ENCODE assay signal across 1 cellular context in the genomic region with DNA sequence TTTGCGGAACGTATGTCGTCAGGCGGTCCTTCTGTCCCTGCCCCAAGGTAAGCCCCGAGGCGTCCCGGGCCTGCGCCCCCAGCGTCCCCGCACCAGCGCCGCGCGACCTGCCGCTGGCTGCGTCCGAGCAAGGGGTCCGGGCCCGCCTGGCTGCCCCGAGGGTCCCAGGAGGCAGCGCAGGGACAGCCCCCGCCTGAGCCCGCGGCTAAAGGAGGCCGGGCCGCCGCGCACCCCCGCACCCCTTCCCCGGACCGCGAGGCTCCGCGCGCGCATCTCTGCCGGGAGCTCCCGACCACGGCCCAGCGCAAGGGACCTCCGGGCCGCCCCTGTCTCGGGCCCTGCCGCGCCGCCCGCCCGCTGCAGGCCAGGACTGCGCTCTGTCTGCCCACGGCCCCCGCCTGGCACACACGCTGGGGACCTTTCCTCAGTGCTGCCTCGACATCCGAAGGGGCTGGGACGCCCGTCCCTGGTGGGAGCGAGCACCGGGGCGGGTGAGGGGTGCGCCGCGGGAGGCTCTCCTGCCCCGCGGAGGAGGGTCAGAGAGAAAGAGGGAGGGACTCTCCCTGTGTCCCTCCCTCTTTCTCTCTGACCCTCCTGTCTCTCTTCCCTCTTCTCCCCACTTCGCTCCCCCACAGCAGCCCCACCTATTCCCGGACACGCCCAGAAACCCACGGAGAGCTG.
TF ChIP-seq lines count a peak whose summit lies in the region.

No MANE protein-coding gene starts in this region.

TF ChIP-seq in HepG2, 621 proteins besides CTCF, POLR2A, EP300 and RAD21 (continued from another document):
- peak; percentile 14; the same call in 1 of the 2 replicates for TF ChIP-seq ZNF687 (CRISPR knock-in tag; IDR thresholded peaks at IDR 0.05)
- TF ChIP-seq KDM2A (CRISPR knock-in tag; IDR thresholded peaks at IDR 0.05; ENCODE audit: borderline replicate concordance, low read depth) = peak; percentile 80
- no peak for TF ChIP-seq NCOA1 (CRISPR knock-in tag; IDR thresholded peaks at IDR 0.05)
